8 cellular contexts compared by ENCODE assay signal in the genomic region with DNA sequence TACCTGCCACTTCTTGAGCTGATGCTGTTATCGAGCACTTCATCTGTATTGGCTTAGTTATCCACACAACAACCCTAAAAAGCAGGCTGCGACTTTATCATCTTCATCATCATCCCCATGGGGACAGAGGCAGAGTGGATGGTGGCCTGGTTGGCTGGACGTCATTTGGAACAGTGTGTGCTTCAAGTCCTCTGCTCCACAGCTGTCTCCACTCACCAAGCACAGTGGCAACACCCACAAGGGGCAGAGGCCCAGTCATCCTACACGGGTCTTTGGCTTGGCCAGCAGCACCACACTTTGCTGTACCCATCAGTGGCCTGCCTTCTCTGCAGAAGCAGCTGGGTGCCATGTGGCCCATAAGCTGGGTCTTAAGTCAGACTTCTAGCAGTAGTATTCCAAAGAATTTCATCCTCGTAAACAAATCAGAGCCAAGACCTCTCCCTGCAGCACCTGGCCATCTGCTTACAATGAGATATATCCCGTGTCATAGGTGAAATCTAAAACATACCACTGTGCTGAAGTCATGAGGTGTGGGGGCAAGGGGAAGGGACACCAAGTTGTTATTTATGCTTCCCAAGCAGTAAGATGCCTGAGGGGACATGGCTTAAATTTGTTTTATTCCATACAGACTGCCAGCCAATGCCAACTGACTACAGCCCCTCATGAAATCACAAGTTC. TPM values are rescaled to one million over a fixed set of nuclear protein-coding genes. Genes with fewer than 3 reads are reported as not detected.
A peak's percentile ranks its signal among the peaks of the same experiment; 100 is the strongest.
DNase-seq lines count a peak whose midpoint lies in the region; ATAC-seq and TF ChIP-seq lines count a peak whose summit lies in the region.
"Had no signal": no experiment of that assay in that cellular context is flagged by ENCODE, and none has a peak within 500 bp of the region (broad histone marks: within the 10 kb centered on the region; RNA-seq: fewer than 3 reads in every experiment).

No MANE protein-coding gene starts in this region.

- H4K20me1 ChIP-seq in MM.1S (ENCODE audit: insufficient read depth, low read length), result peaks cover 87% of the 10 kb centered on the region

- no peaks in the 10 kb centered on the region for H3K9me3 ChIP-seq in MM.1S (replicated peaks; ENCODE audit: insufficient read depth, low read length)
- H3K9me3 ChIP-seq in mesenchymal stem cell (ENCODE audit: control insufficient read depth, low read length), result no peaks in the 10 kb centered on the region
- no peaks in the 10 kb centered on the region for H3K9me3 ChIP-seq in thoracic aorta

- peaks cover 49% of the 10 kb centered on the region for H3K4me1 ChIP-seq in MM.1S (ENCODE audit: low read length)
- H3K4me1 ChIP-seq in mesenchymal stem cell (ENCODE audit: control insufficient read depth, insufficient read depth, low read depth, low read length), result peaks cover 49% of the 10 kb centered on the region
- H3K4me1 ChIP-seq in thoracic aorta (ENCODE audit: control insufficient read depth in 1 of 2, low read depth in 2 of 2), result peaks cover 85 to 99% of the 10 kb centered on the region in 2 donors

- no peaks in the 10 kb centered on the region for H3K79me1 ChIP-seq in mesenchymal stem cell (replicated peaks; ENCODE audit: low read length, poor library complexity, severe bottlenecking)

- H4K8ac ChIP-seq in mesenchymal stem cell (ENCODE audit: low read length), result no peak overlapping the region

- H3K4ac ChIP-seq in mesenchymal stem cell (ENCODE audit: low read depth in 1 of 2, low read length in 2 of 2), result no peak overlapping the region

- no peak overlapping the region for H2BK120ac ChIP-seq in mesenchymal stem cell (ENCODE audit: low read depth, low read length)

- H2AFZ ChIP-seq in MM.1S (ENCODE audit: low read length), result no peak overlapping the region
- H2AFZ ChIP-seq in mesenchymal stem cell (ENCODE audit: low read depth, low read length), result no peak overlapping the region

- H3K36me3 ChIP-seq in MM.1S (replicated peaks; ENCODE audit: insufficient read depth, low read length) (no peaks in the 10 kb centered on the region), brain microvascular endothelial cell (replicated peaks) (no peaks in the 10 kb centered on the region), mesenchymal stem cell (ENCODE audit: control insufficient read depth in 1 of 2, insufficient read depth in 2 of 2, low read depth in 1 of 2, low read length in 2 of 2) (peaks cover 0 to 12% of the 10 kb centered on the region in 2 experiments), thoracic aorta (no peaks in the 10 kb centered on the region)

- no peak for DNase-seq in MM.1S
- no peak for DNase-seq in brain microvascular endothelial cell
- DNase-seq in mesenchymal stem cell, result peak; percentile 38
- DNase-seq in thoracic aorta (ENCODE audit: low spot score), result no peak
- no peak for DNase-seq in SHP77 (lab: John Stamatoyannopoulos, UW)
- no peak for DNase-seq in NCI-H2227 treated with DMSO at 0.1 percent for 48 hours (lab: John Stamatoyannopoulos, UW)
- DNase-seq: stimulated activated CD4-positive, alpha-beta T cell treated with anti-CD3 and anti-CD28 coated beads, Interleukin-4, amount 100 ng/mL, for 1 hour had no signal

- H3K27me3 ChIP-seq in MM.1S (replicated peaks; ENCODE audit: insufficient read depth, low read length) (no peaks in the 10 kb centered on the region), brain microvascular endothelial cell (replicated peaks) (no peaks in the 10 kb centered on the region), mesenchymal stem cell (ENCODE audit: control insufficient read depth in 1 of 2, insufficient read depth in 1 of 2, low read length in 2 of 2) (no peaks in the 10 kb centered on the region), thoracic aorta (replicated peaks; ENCODE audit: insufficient read depth) (no peaks in the 10 kb centered on the region)

- WGBS in mesenchymal stem cell, result 69% methylated on average over 4 of the region's 6 CpGs

- TF ChIP-seq CTCF in MM.1S (IDR thresholded peaks at IDR 0.05; ENCODE audit: low read length) (no peak), brain microvascular endothelial cell (IDR thresholded peaks at IDR 0.05; ENCODE audit: low read depth, low read length, missing control alignments) (no peak), thoracic aorta (IDR thresholded peaks at IDR 0.05) (no peak)

- H3K27ac ChIP-seq in MM.1S (ENCODE audit: low read length) (peak overlapping the region; percentile 20; the same call in 1 of the 2 replicates), brain microvascular endothelial cell (peak overlapping the region; percentile 8), mesenchymal stem cell (ENCODE audit: low read length, poor library complexity, severe bottlenecking) (no peak overlapping the region), thoracic aorta (peak overlapping the region; percentile 45 to 75)

- H3K4me3 ChIP-seq in MM.1S (ENCODE audit: low read length) (no peak overlapping the region), brain microvascular endothelial cell (ENCODE audit: low read depth, low read length) (no peak overlapping the region), mesenchymal stem cell (ENCODE audit: insufficient read depth in 1 of 2, low read depth in 1 of 2, low read length in 2 of 2) (no peak overlapping the region), thoracic aorta (no peak overlapping the region)

- peaks cover 11% of the 10 kb centered on the region for H3F3A ChIP-seq in MM.1S (ENCODE audit: insufficient read depth, low read length)

- no peak overlapping the region for H3K4me2 ChIP-seq in MM.1S (ENCODE audit: low read depth, low read length)
- no peak overlapping the region for H3K4me2 ChIP-seq in mesenchymal stem cell (ENCODE audit: low read length, poor library complexity, severe bottlenecking)

- in situ Hi-C loops in brain microvascular endothelial cell (cut with HindIII; ENCODE audit: low pct_ligation_motif_present, low sequenced_read_pairs), result no loop called here

- H4K91ac ChIP-seq in mesenchymal stem cell (ENCODE audit: low read length), result no peak overlapping the region

- H3K14ac ChIP-seq in mesenchymal stem cell (ENCODE audit: low read length in 2 of 2), result no peak overlapping the region

- no peak overlapping the region for H3K9ac ChIP-seq in MM.1S (ENCODE audit: low read length)
- peak overlapping the region; percentile 46 for H3K9ac ChIP-seq in mesenchymal stem cell (ENCODE audit: low read length)

- peak overlapping the region in 1 of 2 experiments; percentile 46 for H3K23ac ChIP-seq in mesenchymal stem cell (ENCODE audit: low read length in 2 of 2)

- H2BK15ac ChIP-seq in mesenchymal stem cell (ENCODE audit: low read depth, poor library complexity, severe bottlenecking), result no peak overlapping the region

- no peak overlapping the region for H2BK12ac ChIP-seq in mesenchymal stem cell (ENCODE audit: low read length in 2 of 2)

- ATAC-seq in thoracic aorta (ENCODE audit: insufficient number of reproducible peaks, low FRiP score, low read depth) (no peak), GM21576 (IDR thresholded peaks at IDR 0.05; ENCODE audit: unreplicated experiment) (no peak)

- no peaks in the 10 kb centered on the region for H3K9me2 ChIP-seq in MM.1S (replicated peaks; ENCODE audit: insufficient read depth, low read length)

- H2BK5ac ChIP-seq in mesenchymal stem cell (ENCODE audit: low read depth, low read length, poor library complexity, severe bottlenecking), result no peak overlapping the region

- H2AK5ac ChIP-seq in mesenchymal stem cell (ENCODE audit: low read length, severe bottlenecking), result no peak overlapping the region

- peaks cover 100% of the 10 kb centered on the region for H3K79me2 ChIP-seq in MM.1S (ENCODE audit: low read length)

- peak overlapping the region in 1 of 2 experiments; percentile 0 for H3K18ac ChIP-seq in mesenchymal stem cell (ENCODE audit: low read depth in 1 of 2, low read length in 2 of 2)

RNA-seq across cellular contexts. Expression of a gene that starts 47.9 kb away (rescaled TPM):
- 0.01 TPM for polyA plus RNA-seq in mesenchymal stem cell (2013, experiment 1 of 2)
- not detected for polyA plus RNA-seq in mesenchymal stem cell (2013, experiment 2 of 2)
- total RNA-seq in thoracic aorta, result 1 to 10 TPM in 1 of 2 donors, not detected in 1; 1.2 TPM

RNA-seq across cellular contexts. Expression of a gene that starts 52.2 kb away (rescaled TPM):
- polyA plus RNA-seq in mesenchymal stem cell (2013, experiment 1 of 2), result 59.9 TPM
- 57.1 TPM for polyA plus RNA-seq in mesenchymal stem cell (2013, experiment 2 of 2)
- total RNA-seq in thoracic aorta, result 10 to 100 TPM; 49.0 to 70.9 TPM
